In the genomic region with DNA sequence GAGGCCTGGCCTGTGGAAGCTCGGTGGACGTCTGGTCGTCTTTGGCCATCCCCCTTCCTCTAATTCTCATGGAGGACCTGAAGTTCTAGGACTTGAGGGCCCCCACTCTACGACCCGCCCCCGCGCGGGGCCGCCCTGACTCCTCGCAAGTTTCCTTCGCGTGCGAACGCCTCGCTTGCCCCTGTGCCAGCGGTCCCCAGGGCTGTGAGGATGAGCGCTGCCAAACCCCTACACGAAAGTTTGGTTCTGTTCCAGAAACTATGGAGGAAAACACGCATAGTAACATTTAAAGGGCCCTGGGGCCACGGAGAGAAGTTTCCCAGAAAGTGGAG, we compare ENCODE assay signal across 8 cellular contexts. TPM values are rescaled to one million over a fixed set of nuclear protein-coding genes. Genes with fewer than 3 reads are reported as not detected.
DNase-seq lines count a peak whose midpoint lies in the region; ATAC-seq and TF ChIP-seq lines count a peak whose summit lies in the region.

No MANE protein-coding gene starts in this region.

- 8 to 19% (median 12%) methylated on average over 14 to 20 of the region's 20 CpGs for WGBS in spleen, 5 donors

- H3K27me3 ChIP-seq in spleen (replicated peaks in 1 of 7): peaks cover 0 to 81% (median 24%) of the 10 kb centered on the region in 7 donors

- no peaks in the 10 kb centered on the region for H3K9me3 Mint-ChIP-seq in T-helper 2 cell treated with Interferon-gamma antibody and Interleukin-4, amounts not matched to agents 5 μg/mL and 100 μg/mL, for 36 hours
- H3K9me3 Mint-ChIP-seq in activated naive CD8-positive, alpha-beta T cell treated with anti-CD3 and anti-CD28 coated beads, Interleukin-2, amount 10 ng/mL, durations not matched to agents 7 days and 5 days: no peaks in the 10 kb centered on the region

- H3K4me3 Mint-ChIP-seq in T-helper 2 cell treated with Interferon-gamma antibody and Interleukin-4, amounts not matched to agents 5 μg/mL and 100 μg/mL, for 36 hours: peak overlapping the region; percentile 74
- peak overlapping the region; percentile 71 for H3K4me3 Mint-ChIP-seq in activated naive CD8-positive, alpha-beta T cell treated with anti-CD3 and anti-CD28 coated beads, Interleukin-2, amount 10 ng/mL, durations not matched to agents 7 days and 5 days

- POLR2A ChIA-PET in activated naive CD8-positive, alpha-beta T cell treated with anti-CD3 and anti-CD28 coated beads, Interleukin-2, amount 10 ng/mL, durations not matched to agents 7 days and 5 days (lab: Charles Lee): no interaction called here

- peaks cover 71% of the 10 kb centered on the region for H3K27me3 Mint-ChIP-seq in T-helper 2 cell treated with Interferon-gamma antibody and Interleukin-4, amounts not matched to agents 5 μg/mL and 100 μg/mL, for 36 hours (ENCODE audit: low read depth)
- peaks cover 78% of the 10 kb centered on the region for H3K27me3 Mint-ChIP-seq in activated naive CD8-positive, alpha-beta T cell treated with anti-CD3 and anti-CD28 coated beads, Interleukin-2, amount 10 ng/mL, durations not matched to agents 7 days and 5 days

- H3K9me3 ChIP-seq in spleen: no peaks in the 10 kb centered on the region

- H3K4me1 ChIP-seq in spleen: peaks cover 0 to 47% (median 28%) of the 10 kb centered on the region in 6 donors

- no peak for DNase-seq in T-helper 2 cell treated with Interferon-gamma antibody and Interleukin-4, amounts not matched to agents 5 μg/mL and 100 μg/mL, for 36 hours (ENCODE audit: low spot score)
- DNase-seq in T-helper 2 cell (no peak), hepatic stellate cell (ENCODE audit: low spot score) (peak; percentile 66), spleen (no peak), RPMI8226 (no peak), DMS53 (lab: John Stamatoyannopoulos, UW) (no peak), CD1c-positive myeloid dendritic cell (ENCODE audit: extremely low spot score) (no peak)
- DNase-seq in activated naive CD8-positive, alpha-beta T cell treated with anti-CD3 and anti-CD28 coated beads, Interleukin-2, amount 10 ng/mL, durations not matched to agents 7 days and 5 days: no peak

- H3K27ac ChIP-seq in spleen: peak overlapping the region; percentile 61 to 89 (median 87)

- H3K36me3 ChIP-seq in spleen: no peaks in the 10 kb centered on the region

- peak overlapping the region; percentile 52 to 79 (median 60) for H3K4me3 ChIP-seq in spleen

- H3K27ac Mint-ChIP-seq in T-helper 2 cell treated with Interferon-gamma antibody and Interleukin-4, amounts not matched to agents 5 μg/mL and 100 μg/mL, for 36 hours: no peak overlapping the region
- H3K27ac Mint-ChIP-seq in activated naive CD8-positive, alpha-beta T cell treated with anti-CD3 and anti-CD28 coated beads, Interleukin-2, amount 10 ng/mL, durations not matched to agents 7 days and 5 days: no peak overlapping the region

- H3K36me3 Mint-ChIP-seq in T-helper 2 cell treated with Interferon-gamma antibody and Interleukin-4, amounts not matched to agents 5 μg/mL and 100 μg/mL, for 36 hours (ENCODE audit: low read depth): no peaks in the 10 kb centered on the region
- no peaks in the 10 kb centered on the region for H3K36me3 Mint-ChIP-seq in activated naive CD8-positive, alpha-beta T cell treated with anti-CD3 and anti-CD28 coated beads, Interleukin-2, amount 10 ng/mL, durations not matched to agents 7 days and 5 days

- TF ChIP-seq CTCF in spleen (IDR thresholded peaks at IDR 0.05 in 8 of 11, conservative IDR thresholded peaks at IDR 0.05 in 3 of 11): no peak

- intact Hi-C loops in spleen (cut with DNase I; ENCODE audit: low total_unique reads): loop anchor here (10.0 kb wide), 1 partner anchor 69 kb away; no protein-coding TSS in a partner anchor

- no peak for TF ChIP-seq POLR2A in spleen (IDR thresholded peaks at IDR 0.05)

- peak; percentile 28 for ATAC-seq in activated naive CD8-positive, alpha-beta T cell treated with anti-CD3 and anti-CD28 coated beads, Interleukin-2, amount 10 ng/mL, durations not matched to agents 7 days and 5 days (ENCODE audit: low read depth)

- peaks cover 13% of the 10 kb centered on the region for H3K4me1 Mint-ChIP-seq in T-helper 2 cell treated with Interferon-gamma antibody and Interleukin-4, amounts not matched to agents 5 μg/mL and 100 μg/mL, for 36 hours (ENCODE audit: low read depth)
- H3K4me1 Mint-ChIP-seq in activated naive CD8-positive, alpha-beta T cell treated with anti-CD3 and anti-CD28 coated beads, Interleukin-2, amount 10 ng/mL, durations not matched to agents 7 days and 5 days: peaks cover 23% of the 10 kb centered on the region

RNA-seq across cellular contexts. Expression of gene GNG12, which starts 0.3 kb away (rescaled TPM):
- not detected for total RNA-seq in activated naive CD8-positive, alpha-beta T cell treated with anti-CD3 and anti-CD28 coated beads, Interleukin-2, amount 10 ng/mL, durations not matched to agents 7 days and 5 days
- total RNA-seq in spleen: 100 to 1,000 TPM in 2 of 7 donors, 10 to 100 TPM in 5; 52.3 to 102 (median 88.0) TPM
- 10 to 100 TPM; 15.2 to 36.5 (median 16.2) TPM for polyA plus RNA-seq in spleen

Comparison
In these comparisons a context has a peak if more than half of its experiments do, and no peak if none do; other contexts are left out.
1. RNA of gene GNG12, which starts 0.3 kb away (total RNA-seq): 52.3 to 102 TPM in spleen; not detected in activated naive CD8-positive, alpha-beta T cell treated with anti-CD3 and anti-CD28 coated beads, Interleukin-2, amount 10 ng/mL, durations not matched to agents 7 days and 5 days; every median in the first group is over 10 times any median in the second.